In genomic region chr12:50542448-50542847, GRCh38 we compare ENCODE assay signal across 10 cellular contexts.
DNase-seq lines count a peak whose midpoint lies in the region; ATAC-seq, FAIRE-seq and TF ChIP-seq lines count a peak whose summit lies in the region.
"Had no signal": no experiment of that assay in that cellular context is flagged by ENCODE, and none has a peak within 500 bp of the region (broad histone marks: within the 10 kb centered on the region; RNA-seq: fewer than 3 reads in every experiment).

No MANE protein-coding gene starts in this region.

- peak; percentile 85 for FAIRE-seq in H54 (lab: Jason Lieb, UNC)
- FAIRE-seq: frontal cortex had no signal

- DNase-seq in CD1c-positive myeloid dendritic cell (ENCODE audit: extremely low spot score) (peak; percentile 11), H54 (ENCODE audit: insufficient read length, low spot score) (peak; percentile 54), iris pigment epithelial cell (ENCODE audit: low read depth) (peak; percentile 65), NCI-H2227 (lab: John Stamatoyannopoulos, UW; ENCODE audit: unreplicated experiment) (no peak), HK-2 (ENCODE audit: unreplicated experiment) (no peak)
- no peak for DNase-seq in effector CD8-positive, alpha-beta T cell (lab: John Stamatoyannopoulos, UW)
- DNase-seq: right cardiac atrium had no signal

- TF ChIP-seq POLR2A in H54 (IDR thresholded peaks at IDR 0.05; ENCODE audit: low read depth, low read length): no peak

- no peak for ATAC-seq in GM21576 (IDR thresholded peaks at IDR 0.05; ENCODE audit: unreplicated experiment)
- ATAC-seq: right cardiac atrium had no signal

- no peak for TF ChIP-seq CTCF in VCaP (conservative IDR thresholded peaks at IDR 0.05)

- peak overlapping the region; percentile 20; the same call in 1 of the 2 replicates for H3K27ac ChIP-seq in VCaP

Comparison
In these comparisons a context has a peak if more than half of its experiments do, and no peak if none do; other contexts are left out.
1. DNase-seq: peak in CD1c-positive myeloid dendritic cell (single experiment), H54 (single experiment) and iris pigment epithelial cell (single experiment); none in NCI-H2227 (single experiment), HK-2 (single experiment) and effector CD8-positive, alpha-beta T cell (single experiment).